ENCODE assay signal across 18 cellular contexts in genomic region chr20:47970282-47970903, GRCh38.
DNase-seq lines count a peak whose midpoint lies in the region; ATAC-seq and TF ChIP-seq lines count a peak whose summit lies in the region.
"Had no signal": no experiment of that assay in that cellular context is flagged by ENCODE, and none has a peak within 500 bp of the region (broad histone marks: within the 10 kb centered on the region; RNA-seq: fewer than 3 reads in every experiment).

No MANE protein-coding gene starts in this region.

- H3K27me3 ChIP-seq in GM23248 (replicated peaks; ENCODE audit: insufficient read depth) (peaks cover 4% of the 10 kb centered on the region; the same call in 1 of the 2 replicates), RWPE2 (ENCODE audit: insufficient read depth, poor library complexity, severe bottlenecking) (no peaks in the 10 kb centered on the region), transverse colon (no peaks in the 10 kb centered on the region)

- no peaks in the 10 kb centered on the region for H3K9me2 ChIP-seq in GM23248 (ENCODE audit: insufficient read depth)

- H2AFZ ChIP-seq in GM23248, result no peak overlapping the region

- H3K36me3 ChIP-seq in GM23248 (ENCODE audit: low read depth) (no peaks in the 10 kb centered on the region), RWPE2 (ENCODE audit: low read depth) (no peaks in the 10 kb centered on the region), mesodermal cell (ENCODE audit: control insufficient read depth, insufficient read depth, low read length) (no peaks in the 10 kb centered on the region), transverse colon (no peaks in the 10 kb centered on the region)
- H3K36me3 ChIP-seq: stomach had no signal

- H3K4me1 ChIP-seq in GM23248 (ENCODE audit: insufficient read depth), result no peaks in the 10 kb centered on the region
- peaks cover 13% of the 10 kb centered on the region for H3K4me1 ChIP-seq in RWPE2 (ENCODE audit: insufficient read depth, poor library complexity, severe bottlenecking)
- H3K4me1 ChIP-seq in mesodermal cell (ENCODE audit: control insufficient read depth, insufficient read depth, low read length, poor library complexity, severe bottlenecking), result peaks cover 47% of the 10 kb centered on the region
- peaks cover 0 to 4% (median 2%) of the 10 kb centered on the region in 4 donors for H3K4me1 ChIP-seq in transverse colon

- TF ChIP-seq CTCF in RWPE2 (IDR thresholded peaks at IDR 0.05; ENCODE audit: poor library complexity, severe bottlenecking), result no peak
- TF ChIP-seq CTCF in transverse colon (IDR thresholded peaks at IDR 0.05), result no peak

- no peaks in the 10 kb centered on the region for H4K20me1 ChIP-seq in GM23248 (ENCODE audit: insufficient read depth)

- in situ Hi-C loops in ACHN (cut with HindIII; ENCODE audit: low pct_ligation_motif_present, low pct_unique_long_range_greater_than_20kb, low sequenced_read_pairs), result no loop called here
- in situ Hi-C loops in GM23248 (cut with MboI), result no loop called here
- in situ Hi-C loops in transverse colon (cut with MboI; ENCODE audit: low pct_ligation_motif_present in 1 of 4, low pct_unique_long_range_greater_than_20kb in 1 of 4, low sequenced_read_pairs in 3 of 4), result no loop called here

- no peak overlapping the region for H3K4me3 ChIP-seq in GM23248
- H3K4me3 ChIP-seq in RWPE2 (ENCODE audit: severe bottlenecking), result no peak overlapping the region
- H3K4me3 ChIP-seq in mesodermal cell (ENCODE audit: extremely low read depth, insufficient read depth, low read length, poor library complexity, severe bottlenecking), result no peak overlapping the region
- H3K4me3 ChIP-seq in transverse colon, result no peak overlapping the region
- H3K4me3 ChIP-seq: skin epidermis, stomach had no signal

- intact Hi-C loops in transverse colon (cut with DNase I; ENCODE audit: low total_unique reads), result no loop called here

- no peak overlapping the region for H3K9ac ChIP-seq in GM23248

- no peak overlapping the region for H3K4me2 ChIP-seq in GM23248 (ENCODE audit: unreplicated experiment)

- no peak for TF ChIP-seq POLR2A in transverse colon (IDR thresholded peaks at IDR 0.05)

- H3K79me2 ChIP-seq in GM23248 (ENCODE audit: insufficient read depth), result no peaks in the 10 kb centered on the region

- H3K9me3 ChIP-seq in GM23248 (ENCODE audit: low read depth) (no peaks in the 10 kb centered on the region), RWPE2 (ENCODE audit: severe bottlenecking) (no peaks in the 10 kb centered on the region), mesodermal cell (ENCODE audit: control insufficient read depth, low read length) (no peaks in the 10 kb centered on the region), transverse colon (no peaks in the 10 kb centered on the region)
- H3K9me3 ChIP-seq: stomach had no signal

- H3K27ac ChIP-seq in GM23248 (no peak overlapping the region), RWPE2 (ENCODE audit: poor library complexity, severe bottlenecking) (no peak overlapping the region), mesodermal cell (ENCODE audit: low read depth, low read length, severe bottlenecking) (peak overlapping the region; percentile 76), transverse colon (no peak overlapping the region)
- H3K27ac ChIP-seq: skin epidermis, stomach had no signal

- 59 to 65% methylated on average over 8 of the region's 8 CpGs for WGBS in GM23248 (ENCODE audit: low coverage in 1 of 2, low lambda C conversion rate in 2 of 2, missing lambda C conversion rate in 2 of 2), 2 experiments
- WGBS in mesodermal cell (ENCODE audit: insufficient coverage in 2 of 2), 2 experiments, result 81 to 87% methylated on average over 8 of the region's 8 CpGs
- WGBS in transverse colon (ENCODE audit: low coverage in 1 of 2), 2 donors, result 71 to 83% methylated on average over 2 to 8 of the region's 8 CpGs

- no peak for TF ChIP-seq EP300 in transverse colon (IDR thresholded peaks at IDR 0.05; ENCODE audit: low read depth)

- ATAC-seq in RWPE2 (ENCODE audit: low read depth) (peak; percentile 56), GM18909 (IDR thresholded peaks at IDR 0.05; ENCODE audit: poor library complexity, unreplicated experiment) (no peak)
- ATAC-seq: left ventricle myocardium superior; naive thymus-derived CD8-positive, alpha-beta T cell had no signal

- H3F3A ChIP-seq in GM23248 (ENCODE audit: insufficient read depth), result no peaks in the 10 kb centered on the region

- DNase-seq in ACHN (peak; percentile 7), GM23248 (peak; percentile 11), RWPE2 (ENCODE audit: low spot score) (no peak), T1000 (lab: John Stamatoyannopoulos, UW) (no peak), iPS-NIHi11 (ENCODE audit: low spot score) (no peak), transverse colon (no peak)
- DNase-seq: activated CD8-positive, alpha-beta memory T cell treated with anti-CD3 and anti-CD28 coated beads, Interleukin-2, amount 50 U/mL, for 4 hours; activated naive CD4-positive, alpha-beta T cell treated with Interleukin-2 at 50 U/mL for 16 hours; HFFc6; Kasumi-1; left ventricle myocardium superior; naive thymus-derived CD8-positive, alpha-beta T cell; NCI-H2029 treated with DMSO at 0.1 percent for 48 hours; NCI-H82; stomach had no signal

Comparison
In these comparisons a context has a peak if more than half of its experiments do, and no peak if none do; other contexts are left out.
1. DNase-seq: peak in ACHN (single experiment) and GM23248 (single experiment); none in RWPE2 (single experiment), T1000 (single experiment), iPS-NIHi11 (single experiment) and transverse colon (single experiment).